In the genomic region with DNA sequence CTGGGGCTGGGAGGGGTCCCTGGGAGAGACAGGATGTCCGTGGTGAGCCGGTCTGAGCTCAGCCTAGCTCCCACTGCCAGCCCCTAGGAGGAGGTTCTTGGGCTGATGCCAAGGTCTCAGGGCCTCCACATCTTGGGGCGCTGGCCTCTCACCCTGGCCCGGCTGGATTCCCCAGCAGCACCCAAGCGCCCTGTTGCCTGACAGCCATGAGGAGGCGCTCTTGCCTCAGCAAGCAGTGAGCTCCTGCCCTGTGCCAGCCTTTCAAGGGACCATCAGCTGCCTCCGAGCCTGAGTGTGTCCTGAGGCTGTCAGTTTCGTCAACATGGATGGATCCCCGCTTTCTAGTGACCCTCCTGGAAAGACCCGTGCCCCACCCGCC, we compare ENCODE assay signal across 1 cellular context.
TF ChIP-seq lines count a peak whose summit lies in the region.

No MANE protein-coding gene starts in this region.

TF ChIP-seq in GM12878, 131 proteins besides CTCF, POLR2A, EP300 and RAD21 (continued from another document):
- TF ChIP-seq, protein P1, sequence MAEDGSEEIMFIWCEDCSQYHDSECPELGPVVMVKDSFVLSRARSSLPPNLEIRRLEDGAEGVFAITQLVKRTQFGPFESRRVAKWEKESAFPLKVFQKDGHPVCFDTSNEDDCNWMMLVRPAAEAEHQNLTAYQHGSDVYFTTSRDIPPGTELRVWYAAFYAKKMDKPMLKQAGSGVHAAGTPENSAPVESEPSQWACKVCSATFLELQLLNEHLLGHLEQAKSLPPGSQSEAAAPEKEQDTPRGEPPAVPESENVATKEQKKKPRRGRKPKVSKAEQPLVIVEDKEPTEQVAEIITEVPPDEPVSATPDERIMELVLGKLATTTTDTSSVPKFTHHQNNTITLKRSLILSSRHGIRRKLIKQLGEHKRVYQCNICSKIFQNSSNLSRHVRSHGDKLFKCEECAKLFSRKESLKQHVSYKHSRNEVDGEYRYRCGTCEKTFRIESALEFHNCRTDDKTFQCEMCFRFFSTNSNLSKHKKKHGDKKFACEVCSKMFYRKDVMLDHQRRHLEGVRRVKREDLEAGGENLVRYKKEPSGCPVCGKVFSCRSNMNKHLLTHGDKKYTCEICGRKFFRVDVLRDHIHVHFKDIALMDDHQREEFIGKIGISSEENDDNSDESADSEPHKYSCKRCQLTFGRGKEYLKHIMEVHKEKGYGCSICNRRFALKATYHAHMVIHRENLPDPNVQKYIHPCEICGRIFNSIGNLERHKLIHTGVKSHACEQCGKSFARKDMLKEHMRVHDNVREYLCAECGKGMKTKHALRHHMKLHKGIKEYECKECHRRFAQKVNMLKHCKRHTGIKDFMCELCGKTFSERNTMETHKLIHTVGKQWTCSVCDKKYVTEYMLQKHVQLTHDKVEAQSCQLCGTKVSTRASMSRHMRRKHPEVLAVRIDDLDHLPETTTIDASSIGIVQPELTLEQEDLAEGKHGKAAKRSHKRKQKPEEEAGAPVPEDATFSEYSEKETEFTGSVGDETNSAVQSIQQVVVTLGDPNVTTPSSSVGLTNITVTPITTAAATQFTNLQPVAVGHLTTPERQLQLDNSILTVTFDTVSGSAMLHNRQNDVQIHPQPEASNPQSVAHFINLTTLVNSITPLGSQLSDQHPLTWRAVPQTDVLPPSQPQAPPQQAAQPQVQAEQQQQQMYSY (CRISPR knock-in tag; IDR thresholded peaks at IDR 0.05), result no peak
- no peak for TF ChIP-seq SUZ12 (IDR thresholded peaks at IDR 0.05; ENCODE audit: unreplicated experiment)
- TF ChIP-seq, protein P2, sequence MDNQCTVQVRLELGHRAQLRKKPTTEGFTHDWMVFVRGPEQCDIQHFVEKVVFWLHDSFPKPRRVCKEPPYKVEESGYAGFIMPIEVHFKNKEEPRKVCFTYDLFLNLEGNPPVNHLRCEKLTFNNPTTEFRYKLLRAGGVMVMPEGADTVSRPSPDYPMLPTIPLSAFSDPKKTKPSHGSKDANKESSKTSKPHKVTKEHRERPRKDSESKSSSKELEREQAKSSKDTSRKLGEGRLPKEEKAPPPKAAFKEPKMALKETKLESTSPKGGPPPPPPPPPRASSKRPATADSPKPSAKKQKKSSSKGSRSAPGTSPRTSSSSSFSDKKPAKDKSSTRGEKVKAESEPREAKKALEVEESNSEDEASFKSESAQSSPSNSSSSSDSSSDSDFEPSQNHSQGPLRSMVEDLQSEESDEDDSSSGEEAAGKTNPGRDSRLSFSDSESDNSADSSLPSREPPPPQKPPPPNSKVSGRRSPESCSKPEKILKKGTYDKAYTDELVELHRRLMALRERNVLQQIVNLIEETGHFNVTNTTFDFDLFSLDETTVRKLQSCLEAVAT (IDR thresholded peaks at IDR 0.05), result no peak
